Comparison of ENCODE assay signal across 20 cellular contexts in genomic region chr13:80309926-80310325, GRCh38. TPM values are rescaled to one million over a fixed set of nuclear protein-coding genes. Genes with fewer than 3 reads are reported as not detected.
DNase-seq lines count a peak whose midpoint lies in the region; ATAC-seq and TF ChIP-seq lines count a peak whose summit lies in the region.
"Had no signal": no experiment of that assay in that cellular context is flagged by ENCODE, and none has a peak within 500 bp of the region (broad histone marks: within the 10 kb centered on the region; RNA-seq: fewer than 3 reads in every experiment).

No MANE protein-coding gene starts in this region.

- H2AK5ac ChIP-seq in mesenchymal stem cell (ENCODE audit: low read length, severe bottlenecking) (no peak overlapping the region), trophoblast cell (ENCODE audit: low read length) (no peak overlapping the region)

- no peaks in the 10 kb centered on the region for H3K27me3 ChIP-seq in heart left ventricle
- no peaks in the 10 kb centered on the region for H3K27me3 ChIP-seq in A673 (replicated peaks; ENCODE audit: insufficient read depth, low read depth, low read length, poor library complexity)
- H3K27me3 ChIP-seq in BLaER1: no peaks in the 10 kb centered on the region
- no peaks in the 10 kb centered on the region for H3K27me3 ChIP-seq in mesenchymal stem cell (ENCODE audit: control insufficient read depth in 1 of 2, insufficient read depth in 1 of 2, low read length in 2 of 2)
- no peaks in the 10 kb centered on the region for H3K27me3 ChIP-seq in trophoblast cell (ENCODE audit: insufficient read depth, low read length)
- H3K27me3 ChIP-seq: BE2C had no signal

- H3K27ac Mint-ChIP-seq in Calu3 (ENCODE audit: unreplicated experiment): no peak overlapping the region
- H3K27ac Mint-ChIP-seq: CD4-positive, alpha-beta memory T cell had no signal

- no peak for TF ChIP-seq POLR2A in heart left ventricle (IDR thresholded peaks at IDR 0.05)

- no peak overlapping the region for H2BK15ac ChIP-seq in mesenchymal stem cell (ENCODE audit: low read depth, poor library complexity, severe bottlenecking)

- no peaks in the 10 kb centered on the region for H3K79me2 ChIP-seq in trophoblast cell (ENCODE audit: control insufficient read depth, insufficient read depth, low read length, poor library complexity)

- no peak overlapping the region for H2BK5ac ChIP-seq in mesenchymal stem cell (ENCODE audit: low read depth, low read length, poor library complexity, severe bottlenecking)
- H2BK5ac ChIP-seq in trophoblast cell (ENCODE audit: low read depth, low read length, poor library complexity): no peak overlapping the region

- no TSS peak for BruUV-seq in A673 (replicated peaks; lab: Mats Ljungman, UMichigan)
- no TSS peak for BruUV-seq in Calu3 (replicated peaks; lab: Mats Ljungman, UMichigan)

- H4K91ac ChIP-seq in mesenchymal stem cell (ENCODE audit: low read length) (no peak overlapping the region), trophoblast cell (ENCODE audit: low read depth, low read length) (no peak overlapping the region)

- no peaks in the 10 kb centered on the region for H3K36me3 ChIP-seq in heart left ventricle
- H3K36me3 ChIP-seq in A673 (ENCODE audit: insufficient read depth, low read length, poor library complexity, severe bottlenecking): no peaks in the 10 kb centered on the region
- H3K36me3 ChIP-seq in BLaER1: no peaks in the 10 kb centered on the region
- no peaks in the 10 kb centered on the region for H3K36me3 ChIP-seq in mesenchymal stem cell (ENCODE audit: control insufficient read depth in 1 of 2, insufficient read depth in 2 of 2, low read depth in 1 of 2, low read length in 2 of 2)
- H3K36me3 ChIP-seq in trophoblast cell (ENCODE audit: control insufficient read depth in 1 of 2, insufficient read depth in 2 of 2, low read length in 2 of 2): no peaks in the 10 kb centered on the region
- H3K36me3 ChIP-seq: BE2C had no signal

- POLR2A ChIA-PET in A673 (lab: Charles Lee; ENCODE audit: low non-redundant PET): no interaction called here

- H2BK120ac ChIP-seq in mesenchymal stem cell (ENCODE audit: low read depth, low read length) (no peak overlapping the region), trophoblast cell (ENCODE audit: insufficient read depth, low read length, poor library complexity) (no peak overlapping the region)

- peak in 1 of 5 donors; percentile 45 for DNase-seq in heart left ventricle
- DNase-seq in cardiac septum (ENCODE audit: low spot score): no peak
- DNase-seq in A673 (ENCODE audit: low spot score): peak; percentile 66
- DNase-seq in mesenchymal stem cell: no peak
- DNase-seq in Calu3: no peak
- no peak for DNase-seq in trophoblast cell
- DNase-seq: BE2C; C1 segment of cervical spinal cord; Caco-2; CD4-positive, alpha-beta memory T cell; DMS 273 treated with DMSO at 0.1 percent for 48 hours; DMS79; EL; GDM1; GM23248; H7; HCEC 1CT had no signal

- ATAC-seq in heart left ventricle: peak in 3 of 4 donors; percentile 54 to 65 (median 62)
- no peak for ATAC-seq in HG03095 (IDR thresholded peaks at IDR 0.05; ENCODE audit: unreplicated experiment)
- ATAC-seq: GM12878 had no signal

- H4K12ac ChIP-seq in trophoblast cell (ENCODE audit: low read depth, low read length): no peak overlapping the region

- no peak overlapping the region for H2BK12ac ChIP-seq in mesenchymal stem cell (ENCODE audit: low read length in 2 of 2)
- H2BK12ac ChIP-seq in trophoblast cell (ENCODE audit: low read length): no peak overlapping the region

- H3K79me1 ChIP-seq in mesenchymal stem cell (replicated peaks; ENCODE audit: low read length, poor library complexity, severe bottlenecking): no peaks in the 10 kb centered on the region
- no peaks in the 10 kb centered on the region for H3K79me1 ChIP-seq in trophoblast cell (ENCODE audit: low read length)

- H3K36me3 Mint-ChIP-seq in Calu3 (ENCODE audit: insufficient read depth, unreplicated experiment): no peaks in the 10 kb centered on the region
- H3K36me3 Mint-ChIP-seq: CD4-positive, alpha-beta memory T cell had no signal

- H3K27me3 Mint-ChIP-seq in Calu3 (ENCODE audit: unreplicated experiment): no peaks in the 10 kb centered on the region
- H3K27me3 Mint-ChIP-seq: CD4-positive, alpha-beta memory T cell had no signal

- no peak overlapping the region for H3K4me3 Mint-ChIP-seq in Calu3 (ENCODE audit: low read depth, unreplicated experiment)
- H3K4me3 Mint-ChIP-seq: CD4-positive, alpha-beta memory T cell had no signal

- H3K27ac ChIP-seq in heart left ventricle (no peak overlapping the region), A673 (ENCODE audit: low read depth, low read length, poor library complexity, severe bottlenecking) (no peak overlapping the region), BLaER1 (no peak overlapping the region), mesenchymal stem cell (ENCODE audit: low read length, poor library complexity, severe bottlenecking) (no peak overlapping the region), trophoblast cell (ENCODE audit: low read depth, low read length) (no peak overlapping the region)
- H3K27ac ChIP-seq: GM23248 had no signal

- H3K4me1 ChIP-seq in heart left ventricle: peaks cover 0 to 35% (median 17%) of the 10 kb centered on the region in 12 donors
- peaks cover 45% of the 10 kb centered on the region for H3K4me1 ChIP-seq in A673 (ENCODE audit: insufficient read depth, low read length, poor library complexity, severe bottlenecking)
- peaks cover 53% of the 10 kb centered on the region for H3K4me1 ChIP-seq in BLaER1
- H3K4me1 ChIP-seq in mesenchymal stem cell (ENCODE audit: control insufficient read depth, insufficient read depth, low read depth, low read length): peaks cover 3% of the 10 kb centered on the region
- no peaks in the 10 kb centered on the region for H3K4me1 ChIP-seq in trophoblast cell (ENCODE audit: control insufficient read depth in 1 of 2, insufficient read depth in 2 of 2, low read length in 2 of 2)
- H3K4me1 ChIP-seq: Caco-2 had no signal

- TF ChIP-seq CTCF in heart left ventricle (IDR thresholded peaks at IDR 0.05) (no peak), A673 (conservative IDR thresholded peaks at IDR 0.05; ENCODE audit: low read depth, low read length) (no peak), Calu3 (IDR thresholded peaks at IDR 0.05; ENCODE audit: unreplicated experiment) (no peak)

- peaks cover 9% of the 10 kb centered on the region for H3K4me1 Mint-ChIP-seq in Calu3 (ENCODE audit: low read depth, unreplicated experiment)
- H3K4me1 Mint-ChIP-seq: CD4-positive, alpha-beta memory T cell had no signal

- H3K4me3 ChIP-seq in heart left ventricle (no peak overlapping the region), A673 (ENCODE audit: low read depth, low read length, poor library complexity, severe bottlenecking) (no peak overlapping the region), BLaER1 (no peak overlapping the region), mesenchymal stem cell (ENCODE audit: insufficient read depth in 1 of 2, low read depth in 1 of 2, low read length in 2 of 2) (no peak overlapping the region), trophoblast cell (ENCODE audit: low read depth, low read length) (no peak overlapping the region)
- H3K4me3 ChIP-seq: GM12878, GM23248 had no signal

- CTCF ChIA-PET in A673 (lab: Charles Lee): no interaction called here
- CTCF ChIA-PET in Calu3 (lab: Charles Lee): no interaction called here

- H4K20me1 ChIP-seq in BLaER1: no peaks in the 10 kb centered on the region

- intact Hi-C loops in heart left ventricle (cut with DNase I): loop anchor here in 1 of 10 donors (10.0 kb wide), 1 partner anchor 175 kb away; no protein-coding TSS in a partner anchor
- intact Hi-C loops in cardiac septum (cut with DNase I): no loop called here
- intact Hi-C loops in A673 (cut with micrococcal nuclease; ENCODE audit: unreplicated experiment): no loop called here
- intact Hi-C loops in Calu3 (cut with micrococcal nuclease; ENCODE audit: unreplicated experiment): no loop called here

- no peaks in the 10 kb centered on the region for H3K9me3 Mint-ChIP-seq in Calu3 (ENCODE audit: low read depth, unreplicated experiment)

- no peak overlapping the region for H3K4ac ChIP-seq in mesenchymal stem cell (ENCODE audit: low read depth in 1 of 2, low read length in 2 of 2)
- no peak overlapping the region for H3K4ac ChIP-seq in trophoblast cell (ENCODE audit: low read depth, low read length)

- H3K9me3 ChIP-seq in heart left ventricle (no peaks in the 10 kb centered on the region), A673 (ENCODE audit: low read depth, low read length, poor library complexity, severe bottlenecking) (no peaks in the 10 kb centered on the region), BLaER1 (no peaks in the 10 kb centered on the region), mesenchymal stem cell (ENCODE audit: control insufficient read depth, low read length) (no peaks in the 10 kb centered on the region), trophoblast cell (ENCODE audit: insufficient read depth, low read depth, low read length) (no peaks in the 10 kb centered on the region)
- H3K9me3 ChIP-seq: BE2C, Caco-2 had no signal

- H4K8ac ChIP-seq in mesenchymal stem cell (ENCODE audit: low read length) (peak overlapping the region; percentile 42), trophoblast cell (ENCODE audit: low read depth, low read length) (no peak overlapping the region)

- H3K18ac ChIP-seq in mesenchymal stem cell (ENCODE audit: low read depth in 1 of 2, low read length in 2 of 2) (no peak overlapping the region), trophoblast cell (ENCODE audit: low read length) (no peak overlapping the region)

- H2AFZ ChIP-seq in mesenchymal stem cell (ENCODE audit: low read depth, low read length) (no peak overlapping the region), trophoblast cell (ENCODE audit: insufficient read depth, low read length, poor library complexity) (no peak overlapping the region)
- H2AFZ ChIP-seq: GM23248 had no signal

- H3K14ac ChIP-seq in mesenchymal stem cell (ENCODE audit: low read length in 2 of 2) (no peak overlapping the region), trophoblast cell (ENCODE audit: low read length) (no peak overlapping the region)

- H3K23ac ChIP-seq in mesenchymal stem cell (ENCODE audit: low read length in 2 of 2) (no peak overlapping the region), trophoblast cell (ENCODE audit: low read length) (no peak overlapping the region)

- WGBS in heart left ventricle, 4 donors: 49 to 60% (median 54%) methylated on average over 3 of the region's 3 CpGs
- WGBS in mesenchymal stem cell: 75% methylated on average over 2 of the region's 3 CpGs
- WGBS in trophoblast cell (ENCODE audit: extremely low coverage, insufficient coverage, insufficient read length): no CpG with 5 or more reads among the region's 3 CpGs

- H3K4me2 ChIP-seq in BLaER1 (peak overlapping the region; percentile 26; the same call in 1 of the 2 replicates), mesenchymal stem cell (ENCODE audit: low read length, poor library complexity, severe bottlenecking) (no peak overlapping the region), trophoblast cell (ENCODE audit: low read length) (no peak overlapping the region)

- H3K9ac ChIP-seq in BLaER1: no peak overlapping the region
- H3K9ac ChIP-seq in mesenchymal stem cell (ENCODE audit: low read length): no peak overlapping the region
- H3K9ac ChIP-seq in trophoblast cell (ENCODE audit: low read length): no peak overlapping the region
- H3K9ac ChIP-seq: GM23248 had no signal

RNA-seq across cellular contexts. Expression of gene SPRY2, which starts 31.0 kb away (rescaled TPM):
- total RNA-seq in heart left ventricle: 10 to 100 TPM; 27.9 to 48.6 (median 31.7) TPM
- polyA plus RNA-seq in heart left ventricle: 10 to 100 TPM; 18.0 to 38.7 TPM
- total RNA-seq in cardiac septum: 32.8 TPM
- total RNA-seq in A673 (2021): 9.2 and 10.3 TPM in 2 replicates
- 38.9 TPM for polyA plus RNA-seq in mesenchymal stem cell (2013, experiment 1 of 2)
- polyA plus RNA-seq in mesenchymal stem cell (2013, experiment 2 of 2): 38.8 TPM
- total RNA-seq in Calu3 (2022): 13.3 and 13.6 TPM in 2 replicates
- 25.2 and 27.9 TPM in 2 replicates for polyA plus RNA-seq in trophoblast cell (2013)
- polyA plus RNA-seq: CD4-positive, alpha-beta memory T cell had no signal
